25 cellular contexts compared by ENCODE assay signal in genomic region chr7:136657332-136657942, GRCh38.
"Had no signal": no experiment of that assay in that cellular context is flagged by ENCODE, and none has a peak within 500 bp of the region (broad histone marks: within the 10 kb centered on the region; RNA-seq: fewer than 3 reads in every experiment).

No MANE protein-coding gene starts in this region.

- FAIRE-seq: colon, frontal cortex, keratinocyte, TTC549, urothelium cell line had no signal

- H3K27me3 ChIP-seq: tibial artery had no signal

- H3K36me3 ChIP-seq: tibial artery had no signal

- H3K9me3 Mint-ChIP-seq: brain, nephron progenitor cell, WTC11 had no signal

- H3K4me3 ChIP-seq: lung, tibial artery had no signal

- H3K4me1 Mint-ChIP-seq: activated CD4-positive, alpha-beta memory T cell treated with anti-CD3 and anti-CD28 coated beads, Interleukin-2, amount 10 ng/mL, durations not matched to agents 7 days and 5 days; activated CD8-positive, alpha-beta memory T cell treated with anti-CD3 and anti-CD28 coated beads, Interleukin-2, amount 10 ng/mL, durations not matched to agents 7 days and 5 days; activated naive CD8-positive, alpha-beta T cell treated with anti-CD3 and anti-CD28 coated beads, Interleukin-2, amount 10 ng/mL, durations not matched to agents 7 days and 5 days; activated T-helper 17 cell treated with anti-CD3 and anti-CD28 coated beads, Interleukin-2, amount 50 U/mL, for 72 hours; brain; nephron progenitor cell; WTC11 had no signal

- H3K27ac ChIP-seq: tibial artery had no signal

- H3K27ac Mint-ChIP-seq: activated CD4-positive, alpha-beta memory T cell treated with anti-CD3 and anti-CD28 coated beads, Interleukin-2, amount 10 ng/mL, durations not matched to agents 7 days and 5 days; activated CD8-positive, alpha-beta memory T cell treated with anti-CD3 and anti-CD28 coated beads, Interleukin-2, amount 10 ng/mL, durations not matched to agents 7 days and 5 days; activated naive CD8-positive, alpha-beta T cell treated with anti-CD3 and anti-CD28 coated beads, Interleukin-2, amount 10 ng/mL, durations not matched to agents 7 days and 5 days; activated T-helper 17 cell treated with anti-CD3 and anti-CD28 coated beads, Interleukin-2, amount 50 U/mL, for 72 hours; brain; mesothelial cell of epicardium; nephron progenitor cell; T-helper 2 cell treated with Interferon-gamma antibody and Interleukin-4, amounts not matched to agents 5 μg/mL and 100 μg/mL, for 36 hours; WTC11 had no signal

- DNase-seq: activated CD4-positive, alpha-beta memory T cell treated with anti-CD3 and anti-CD28 coated beads, Interleukin-2, amount 10 ng/mL, durations not matched to agents 7 days and 5 days; activated CD4-positive, alpha-beta T cell treated with anti-CD3 and anti-CD28 coated beads for 4 hours; activated CD8-positive, alpha-beta memory T cell treated with anti-CD3 and anti-CD28 coated beads, Interleukin-2, amount 10 ng/mL, durations not matched to agents 7 days and 5 days; activated naive CD4-positive, alpha-beta T cell; activated naive CD8-positive, alpha-beta T cell treated with anti-CD3 and anti-CD28 coated beads, Interleukin-2, amount 10 ng/mL, durations not matched to agents 7 days and 5 days; caudate nucleus; hypothalamus; nephron progenitor cell; nucleus accumbens; posterior cingulate gyrus; retina; stimulated activated CD4-positive, alpha-beta T cell treated with anti-CD3 and anti-CD28 coated beads, Interleukin-2, amount 100 ng/mL, for 24 hours; stimulated activated naive CD4-positive, alpha-beta T cell treated with Interleukin-2 at 50 U/mL for 16 hours; tibial artery had no signal

- H3K27me3 Mint-ChIP-seq: activated CD4-positive, alpha-beta memory T cell treated with anti-CD3 and anti-CD28 coated beads, Interleukin-2, amount 10 ng/mL, durations not matched to agents 7 days and 5 days; activated CD8-positive, alpha-beta memory T cell treated with anti-CD3 and anti-CD28 coated beads, Interleukin-2, amount 10 ng/mL, durations not matched to agents 7 days and 5 days; activated naive CD8-positive, alpha-beta T cell treated with anti-CD3 and anti-CD28 coated beads, Interleukin-2, amount 10 ng/mL, durations not matched to agents 7 days and 5 days; activated T-helper 17 cell treated with anti-CD3 and anti-CD28 coated beads, Interleukin-2, amount 50 U/mL, for 72 hours had no signal

- H3K9me3 ChIP-seq: tibial artery had no signal

- H3K36me3 Mint-ChIP-seq: activated CD8-positive, alpha-beta memory T cell treated with anti-CD3 and anti-CD28 coated beads, Interleukin-2, amount 10 ng/mL, durations not matched to agents 7 days and 5 days; activated naive CD8-positive, alpha-beta T cell treated with anti-CD3 and anti-CD28 coated beads, Interleukin-2, amount 10 ng/mL, durations not matched to agents 7 days and 5 days; brain; mesothelial cell of epicardium; WTC11 had no signal

- H3K4me1 ChIP-seq: tibial artery had no signal

- H3K4me3 Mint-ChIP-seq: activated CD4-positive, alpha-beta memory T cell treated with anti-CD3 and anti-CD28 coated beads, Interleukin-2, amount 10 ng/mL, durations not matched to agents 7 days and 5 days; activated CD8-positive, alpha-beta memory T cell treated with anti-CD3 and anti-CD28 coated beads, Interleukin-2, amount 10 ng/mL, durations not matched to agents 7 days and 5 days; activated naive CD8-positive, alpha-beta T cell treated with anti-CD3 and anti-CD28 coated beads, Interleukin-2, amount 10 ng/mL, durations not matched to agents 7 days and 5 days; activated T-helper 17 cell treated with anti-CD3 and anti-CD28 coated beads, Interleukin-2, amount 50 U/mL, for 72 hours; brain; mesothelial cell of epicardium; nephron progenitor cell; T-helper 2 cell treated with Interferon-gamma antibody and Interleukin-4, amounts not matched to agents 5 μg/mL and 100 μg/mL, for 36 hours; WTC11 had no signal
